8 cellular contexts compared by ENCODE assay signal in genomic region chr6:30557683-30557981, GRCh38. TPM values are rescaled to one million over a fixed set of nuclear protein-coding genes. Genes with fewer than 3 reads are reported as not detected.
DNase-seq lines count a peak whose midpoint lies in the region; ATAC-seq and TF ChIP-seq lines count a peak whose summit lies in the region.

No MANE protein-coding gene starts in this region.

- H3K36me3 ChIP-seq in kidney epithelial cell (ENCODE audit: control insufficient read depth, insufficient read depth, low read length) (peaks cover 2% of the 10 kb centered on the region), thymus (ENCODE audit: control insufficient read depth, insufficient read depth) (peaks cover 27% of the 10 kb centered on the region)

- POLR2A ChIA-PET in activated naive CD8-positive, alpha-beta T cell treated with anti-CD3 and anti-CD28 coated beads, Interleukin-2, amount 10 ng/mL, durations not matched to agents 7 days and 5 days (lab: Charles Lee) = interaction anchor here (0.6 to 2.1 kb wide), 13 partner anchors 9 to 327 kb away, joined by 3 to 24 read pairs (median 3); partner anchors contain the start of genes ABCF1 and DDR1

- H3K27ac ChIP-seq in C4-2B (peak overlapping the region; percentile 97), thymus (ENCODE audit: low read depth) (peak overlapping the region; percentile 96)

- H3K4me3 Mint-ChIP-seq in activated naive CD8-positive, alpha-beta T cell treated with anti-CD3 and anti-CD28 coated beads, Interleukin-2, amount 10 ng/mL, durations not matched to agents 7 days and 5 days = peak overlapping the region; percentile 95

- no peaks in the 10 kb centered on the region for H3K9me3 ChIP-seq in thymus (ENCODE audit: control insufficient read depth)

- peaks cover 18% of the 10 kb centered on the region for H3K36me3 Mint-ChIP-seq in activated naive CD8-positive, alpha-beta T cell treated with anti-CD3 and anti-CD28 coated beads, Interleukin-2, amount 10 ng/mL, durations not matched to agents 7 days and 5 days

- H3K4me1 ChIP-seq in thymus (ENCODE audit: control insufficient read depth, insufficient read depth, low read length) = peaks cover 7% of the 10 kb centered on the region

- 1% methylated on average over 6 of the region's 6 CpGs for whole genome bisulfite sequencing in thymus

- H3K9me3 Mint-ChIP-seq in activated naive CD8-positive, alpha-beta T cell treated with anti-CD3 and anti-CD28 coated beads, Interleukin-2, amount 10 ng/mL, durations not matched to agents 7 days and 5 days = no peaks in the 10 kb centered on the region

- H3K27me3 Mint-ChIP-seq in activated naive CD8-positive, alpha-beta T cell treated with anti-CD3 and anti-CD28 coated beads, Interleukin-2, amount 10 ng/mL, durations not matched to agents 7 days and 5 days = no peaks in the 10 kb centered on the region

- peak overlapping the region; percentile 100 for H3K27ac Mint-ChIP-seq in activated naive CD8-positive, alpha-beta T cell treated with anti-CD3 and anti-CD28 coated beads, Interleukin-2, amount 10 ng/mL, durations not matched to agents 7 days and 5 days

- no peak for TF ChIP-seq CTCF in C4-2B (conservative IDR thresholded peaks at IDR 0.05)
- no peak for TF ChIP-seq CTCF in kidney epithelial cell (IDR thresholded peaks at IDR 0.05; ENCODE audit: insufficient read depth, low read length, poor library complexity, severe bottlenecking)

- peak; percentile 50 for DNase-seq in Jurkat, Clone E6-1 (ENCODE audit: low read depth, low spot score)
- no peak for DNase-seq in activated naive CD8-positive, alpha-beta T cell treated with anti-CD3 and anti-CD28 coated beads, Interleukin-2, amount 10 ng/mL, durations not matched to agents 7 days and 5 days
- no peak for DNase-seq in kidney epithelial cell (ENCODE audit: low read depth)
- DNase-seq in NCI-H226 = no peak
- no peak for DNase-seq in ACHN
- DNase-seq in cerebellar cortex (ENCODE audit: low spot score) = no peak

- ATAC-seq in activated naive CD8-positive, alpha-beta T cell treated with anti-CD3 and anti-CD28 coated beads, Interleukin-2, amount 10 ng/mL, durations not matched to agents 7 days and 5 days (ENCODE audit: low read depth) = no peak

- H3K4me3 ChIP-seq in Jurkat, Clone E6-1 (ENCODE audit: low read length) = peak overlapping the region; percentile 92
- H3K4me3 ChIP-seq in kidney epithelial cell (ENCODE audit: low read depth, low read length) (peak overlapping the region; percentile 67), thymus (ENCODE audit: low read length) (peak overlapping the region; percentile 96)

- peaks cover 27% of the 10 kb centered on the region for H3K4me1 Mint-ChIP-seq in activated naive CD8-positive, alpha-beta T cell treated with anti-CD3 and anti-CD28 coated beads, Interleukin-2, amount 10 ng/mL, durations not matched to agents 7 days and 5 days

- H3K27me3 ChIP-seq in kidney epithelial cell (ENCODE audit: control insufficient read depth, insufficient read depth, low read length) (no peaks in the 10 kb centered on the region), thymus (ENCODE audit: control insufficient read depth, insufficient read depth) (no peaks in the 10 kb centered on the region)

- in situ Hi-C loops in ACHN (cut with HindIII; ENCODE audit: low pct_ligation_motif_present, low pct_unique_long_range_greater_than_20kb, low sequenced_read_pairs) = no loop called here

RNA-seq across cellular contexts. Expression of gene PRR3, which starts 0.5 kb away (rescaled TPM):
- polyA plus RNA-seq in Jurkat, Clone E6-1 (2012; ENCODE audit: insufficient read depth, insufficient read length) = 32.5 TPM
- 10 to 100 TPM; 19.9 to 22.5 TPM for total RNA-seq in activated naive CD8-positive, alpha-beta T cell treated with anti-CD3 and anti-CD28 coated beads, Interleukin-2, amount 10 ng/mL, durations not matched to agents 7 days and 5 days
- 8.6 and 10.1 TPM in 2 replicates for total RNA-seq in kidney epithelial cell
- 16.7 TPM for polyA plus RNA-seq in thymus

RNA-seq across cellular contexts. Expression of gene GNL1, which starts 1.3 kb away (rescaled TPM):
- 93.8 TPM for polyA plus RNA-seq in Jurkat, Clone E6-1 (2012; ENCODE audit: insufficient read depth, insufficient read length)
- total RNA-seq in activated naive CD8-positive, alpha-beta T cell treated with anti-CD3 and anti-CD28 coated beads, Interleukin-2, amount 10 ng/mL, durations not matched to agents 7 days and 5 days = 10 to 100 TPM; 84.3 to 88.6 TPM
- total RNA-seq in kidney epithelial cell = 31.1 and 36.7 TPM in 2 replicates
- 78.8 TPM for polyA plus RNA-seq in thymus

RNA-seq across cellular contexts. Expression of gene ABCF1, which starts 13.6 kb away (rescaled TPM):
- 71.5 TPM for polyA plus RNA-seq in Jurkat, Clone E6-1 (2012; ENCODE audit: insufficient read depth, insufficient read length)
- 10 to 100 TPM; 67.5 to 70.4 TPM for total RNA-seq in activated naive CD8-positive, alpha-beta T cell treated with anti-CD3 and anti-CD28 coated beads, Interleukin-2, amount 10 ng/mL, durations not matched to agents 7 days and 5 days
- 46.3 and 57.7 TPM in 2 replicates for total RNA-seq in kidney epithelial cell
- polyA plus RNA-seq in thymus = 23.5 TPM

RNA-seq across cellular contexts. Expression of gene PPP1R10, which starts 59.4 kb away (rescaled TPM):
- polyA plus RNA-seq in Jurkat, Clone E6-1 (2012; ENCODE audit: insufficient read depth, insufficient read length) = 29.9 TPM
- 100 to 1,000 TPM; 140 to 151 TPM for total RNA-seq in activated naive CD8-positive, alpha-beta T cell treated with anti-CD3 and anti-CD28 coated beads, Interleukin-2, amount 10 ng/mL, durations not matched to agents 7 days and 5 days
- 38.6 and 40.2 TPM in 2 replicates for total RNA-seq in kidney epithelial cell
- polyA plus RNA-seq in thymus = 24.9 TPM
